9 cellular contexts compared by ENCODE assay signal in genomic region chr20:53413188-53413631, GRCh38.
DNase-seq lines count a peak whose midpoint lies in the region; ATAC-seq, FAIRE-seq and TF ChIP-seq lines count a peak whose summit lies in the region.
"Had no signal": no experiment of that assay in that cellular context is flagged by ENCODE, and none has a peak within 500 bp of the region (broad histone marks: within the 10 kb centered on the region; RNA-seq: fewer than 3 reads in every experiment).

No MANE protein-coding gene starts in this region.

- ATAC-seq in HG03280 (IDR thresholded peaks at IDR 0.05; ENCODE audit: unreplicated experiment), result peak; percentile 90

- H3K27me3 ChIP-seq in SJCRH30 (no peaks in the 10 kb centered on the region), bronchial epithelial cell (ENCODE audit: control insufficient read depth, insufficient read depth, low read length) (no peaks in the 10 kb centered on the region)
- H3K27me3 ChIP-seq: BLaER1 treated with 17β-estradiol and CSF1 and Interleukin-3, amounts not matched to agents 10 nM and 100 nM had no signal

- no peak overlapping the region for H3K27ac ChIP-seq in SJCRH30
- H3K27ac ChIP-seq: BLaER1 treated with 17β-estradiol and CSF1 and Interleukin-3, amounts not matched to agents 10 nM and 100 nM had no signal

- TF ChIP-seq CTCF in bronchial epithelial cell (IDR thresholded peaks at IDR 0.05; ENCODE audit: insufficient read depth, low read length, severe bottlenecking) (peak; percentile 74), neural crest cell (conservative IDR thresholded peaks at IDR 0.05) (peak; percentile 54)

- DNase-seq in activated gamma-delta T cell treated with Interleukin-2 at 50 U/mL for 16 hours (peak; percentile 48), activated gamma-delta T cell (lab: John Stamatoyannopoulos, UW) (no peak), SJCRH30 (peak; percentile 11 to 34), bronchial epithelial cell (ENCODE audit: low read depth) (peak; percentile 27), neural crest cell (ENCODE audit: low read depth, low spot score) (no peak), NCI-H446 (lab: John Stamatoyannopoulos, UW) (no peak), superior temporal gyrus (ENCODE audit: extremely low spot score) (no peak)

- H3K9me3 Mint-ChIP-seq in neural crest cell, result no peaks in the 10 kb centered on the region

- H3K9me3 ChIP-seq in SJCRH30 (replicated peaks), result no peaks in the 10 kb centered on the region
- H3K9me3 ChIP-seq: BLaER1 treated with 17β-estradiol and CSF1 and Interleukin-3, amounts not matched to agents 10 nM and 100 nM had no signal

- H3K36me3 ChIP-seq in SJCRH30 (no peaks in the 10 kb centered on the region), bronchial epithelial cell (ENCODE audit: control insufficient read depth, insufficient read depth, low read length) (no peaks in the 10 kb centered on the region)
- H3K36me3 ChIP-seq: BLaER1 treated with 17β-estradiol and CSF1 and Interleukin-3, amounts not matched to agents 10 nM and 100 nM had no signal

- H3K27ac Mint-ChIP-seq in neural crest cell (ENCODE audit: unreplicated experiment), result no peak overlapping the region

- H3K4me1 Mint-ChIP-seq in neural crest cell, result peaks cover 32% of the 10 kb centered on the region

- no peaks in the 10 kb centered on the region for H3K4me1 ChIP-seq in SJCRH30

- FAIRE-seq in bronchial epithelial cell (lab: Jason Lieb, UNC), result no peak

- H3K4me3 ChIP-seq in SJCRH30 (no peak overlapping the region), bronchial epithelial cell (ENCODE audit: low read depth, low read length) (no peak overlapping the region)
- H3K4me3 ChIP-seq: BLaER1 treated with 17β-estradiol and CSF1 and Interleukin-3, amounts not matched to agents 10 nM and 100 nM had no signal

- H3K27me3 Mint-ChIP-seq in neural crest cell (ENCODE audit: low read depth), result no peaks in the 10 kb centered on the region

- no peak overlapping the region for H3K4me3 Mint-ChIP-seq in neural crest cell

- H3K36me3 Mint-ChIP-seq in neural crest cell (ENCODE audit: low read depth), result no peaks in the 10 kb centered on the region

Comparison
In these comparisons a context has a peak if more than half of its experiments do, and no peak if none do; other contexts are left out.
1. DNase-seq: peak in activated gamma-delta T cell treated with Interleukin-2 at 50 U/mL for 16 hours (single experiment), SJCRH30 (2 of 2) and bronchial epithelial cell (single experiment); none in activated gamma-delta T cell (single experiment), neural crest cell (single experiment), NCI-H446 (0 of 2) and superior temporal gyrus (single experiment).